ENCODE assay signal across 16 cellular contexts in genomic region chr11:75189911-75190310, GRCh38. TPM values are rescaled to one million over a fixed set of nuclear protein-coding genes. Genes with fewer than 3 reads are reported as not detected.
"Had no signal": no experiment of that assay in that cellular context is flagged by ENCODE, and none has a peak within 500 bp of the region (broad histone marks: within the 10 kb centered on the region; RNA-seq: fewer than 3 reads in every experiment).

No MANE protein-coding gene starts in this region.

- H3K4me3 Mint-ChIP-seq: activated naive CD4-positive, alpha-beta T cell treated with anti-CD3 and anti-CD28 coated beads for 36 hours; activated T-helper 17 cell treated with anti-CD3 and anti-CD28 coated beads, Interleukin-2, amount 50 U/mL, for 72 hours; natural killer cell treated with Interleukin-12 subunit alpha and Interleukin-12 subunit beta and Interleukin-15 and Interleukin-18, amount 100 ng/mL, for 72 hours; T-cell had no signal

- H3K9me3 Mint-ChIP-seq: activated naive CD4-positive, alpha-beta T cell treated with anti-CD3 and anti-CD28 coated beads for 36 hours; activated T-helper 17 cell treated with anti-CD3 and anti-CD28 coated beads, Interleukin-2, amount 50 U/mL, for 72 hours; natural killer cell treated with Interleukin-12 subunit alpha and Interleukin-12 subunit beta and Interleukin-15 and Interleukin-18, amount 100 ng/mL, for 72 hours; T-cell had no signal

- H3K9me3 ChIP-seq: suprapubic skin, upper lobe of left lung had no signal

- H3K27me3 ChIP-seq: suprapubic skin, upper lobe of left lung had no signal

- H3K4me2 ChIP-seq: smooth muscle cell had no signal

- H3K4me3 ChIP-seq: smooth muscle cell, suprapubic skin, upper lobe of left lung had no signal

- H3K27ac Mint-ChIP-seq: activated naive CD4-positive, alpha-beta T cell treated with anti-CD3 and anti-CD28 coated beads for 36 hours; activated T-helper 17 cell treated with anti-CD3 and anti-CD28 coated beads, Interleukin-2, amount 50 U/mL, for 72 hours; natural killer cell treated with Interleukin-12 subunit alpha and Interleukin-12 subunit beta and Interleukin-15 and Interleukin-18, amount 100 ng/mL, for 72 hours; T-cell had no signal

- H3K27ac ChIP-seq: suprapubic skin had no signal

- H3K27me3 Mint-ChIP-seq: natural killer cell treated with Interleukin-12 subunit alpha and Interleukin-12 subunit beta and Interleukin-15 and Interleukin-18, amount 100 ng/mL, for 72 hours; T-cell had no signal

- H3K36me3 Mint-ChIP-seq: natural killer cell treated with Interleukin-12 subunit alpha and Interleukin-12 subunit beta and Interleukin-15 and Interleukin-18, amount 100 ng/mL, for 72 hours; T-cell had no signal

- ATAC-seq: activated T-helper 17 cell treated with anti-CD3 and anti-CD28 coated beads, Interleukin-2, amount 50 U/mL, for 72 hours; esophagus mucosa; natural killer cell treated with Interleukin-12 subunit alpha and Interleukin-12 subunit beta and Interleukin-15 and Interleukin-18, amount 100 ng/mL, for 72 hours; stimulated activated naive CD8-positive, alpha-beta T cell treated with anti-CD3 and anti-CD28 coated beads, Interleukin-15, Interleukin-2, amounts not matched to agents 100 U/mL and 50 U/mL, for 24 hours; T-cell had no signal

- DNase-seq: activated CD4-positive, CD25-positive, alpha-beta regulatory T cell treated with anti-CD3 and anti-CD28 coated beads, Interleukin-2, amount 50 U/mL, for 72 hours; activated naive CD4-positive, alpha-beta T cell treated with anti-CD3 and anti-CD28 coated beads for 36 hours; hypothalamus; nucleus accumbens; posterior cingulate gyrus; stimulated activated naive CD8-positive, alpha-beta T cell treated with anti-CD3 and anti-CD28 coated beads, Interleukin-15, Interleukin-2, amounts not matched to agents 100 U/mL and 50 U/mL, for 24 hours; T-cell; T-helper 9 cell; upper lobe of left lung had no signal

- H3K4me1 Mint-ChIP-seq: activated T-helper 17 cell treated with anti-CD3 and anti-CD28 coated beads, Interleukin-2, amount 50 U/mL, for 72 hours; T-cell had no signal

RNA-seq across cellular contexts. Expression of gene SLCO2B1, which starts 39.0 kb away (rescaled TPM):
- total RNA-seq: activated naive CD4-positive, alpha-beta T cell treated with anti-CD3 and anti-CD28 coated beads for 36 hours; bronchial epithelial cell; fibroblast of villous mesenchyme; smooth muscle cell had no signal

RNA-seq across cellular contexts. Expression of gene TPBGL, which starts 50.7 kb away (rescaled TPM):
- total RNA-seq: activated naive CD4-positive, alpha-beta T cell treated with anti-CD3 and anti-CD28 coated beads for 36 hours; bronchial epithelial cell; esophagus mucosa; fibroblast of villous mesenchyme had no signal
